ENCODE assay signal across 8 cellular contexts in the genomic region with DNA sequence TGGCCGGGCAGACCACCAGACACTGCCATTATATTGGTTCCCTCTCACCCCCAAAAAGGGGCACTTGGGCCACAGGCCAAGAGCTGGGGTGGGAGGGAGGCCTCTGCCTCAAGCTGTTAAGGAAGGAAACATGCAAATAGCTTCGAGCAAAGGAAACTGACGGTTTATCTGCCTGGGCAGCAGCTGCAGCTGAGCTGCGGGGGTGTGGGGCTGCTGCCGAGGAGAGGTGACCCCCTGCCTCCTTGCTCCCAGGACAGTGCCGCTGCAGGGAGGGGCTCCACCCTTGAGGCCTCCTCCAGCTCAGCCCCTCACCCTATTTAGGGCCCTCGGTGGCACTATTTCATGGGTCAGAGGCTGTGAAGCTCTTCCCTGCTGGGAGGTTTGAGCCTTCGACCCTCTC. TPM values are rescaled to one million over a fixed set of nuclear protein-coding genes. Genes with fewer than 3 reads are reported as not detected.
DNase-seq lines count a peak whose midpoint lies in the region; ATAC-seq and TF ChIP-seq lines count a peak whose summit lies in the region.

No MANE protein-coding gene starts in this region.

- CTCF ChIA-PET in mammary epithelial cell (lab: Charles Lee; ENCODE audit: low non-redundant PET) = no interaction called here

- in situ Hi-C loops in mammary epithelial cell (cut with MboI; ENCODE audit: low sequenced_read_pairs in 2 of 2) = no loop called here
- in situ Hi-C loops in G401 (cut with HindIII; ENCODE audit: low sequenced_read_pairs) = no loop called here

- no peak overlapping the region for H3K9ac ChIP-seq in mammary epithelial cell (ENCODE audit: insufficient read depth, low read length)
- H3K9ac ChIP-seq in smooth muscle cell (ENCODE audit: low read depth) = no peak overlapping the region

- TF ChIP-seq CTCF in breast epithelium (IDR thresholded peaks at IDR 0.05) = no peak
- TF ChIP-seq CTCF in mammary epithelial cell (conservative IDR thresholded peaks at IDR 0.05 in 1 of 2, IDR thresholded peaks at IDR 0.05 in 1 of 2; ENCODE audit: extremely low read depth in 1 of 2, insufficient read depth in 1 of 2, low read depth in 1 of 2, low read length in 2 of 2) = no peak
- no peak for TF ChIP-seq CTCF in tibial artery (IDR thresholded peaks at IDR 0.05)
- no peak for TF ChIP-seq CTCF in smooth muscle cell (IDR thresholded peaks at IDR 0.05; ENCODE audit: borderline replicate concordance, insufficient read depth, poor library complexity, severe bottlenecking)

- H3K4me1 ChIP-seq in breast epithelium (no peaks in the 10 kb centered on the region), mammary epithelial cell (ENCODE audit: insufficient read depth, low read length) (no peaks in the 10 kb centered on the region), tibial artery (no peaks in the 10 kb centered on the region), smooth muscle cell (ENCODE audit: low read depth) (no peaks in the 10 kb centered on the region)

- H3K4me1 Mint-ChIP-seq in effector memory CD8-positive, alpha-beta T cell (ENCODE audit: low read depth in 2 of 2) = peaks cover 3% of the 10 kb centered on the region in 2 donors

- H3K27me3 ChIP-seq in breast epithelium = no peaks in the 10 kb centered on the region
- H3K27me3 ChIP-seq in mammary epithelial cell (ENCODE audit: insufficient read depth, low read length) = no peaks in the 10 kb centered on the region
- no peaks in the 10 kb centered on the region for H3K27me3 ChIP-seq in tibial artery
- H3K27me3 ChIP-seq in smooth muscle cell (ENCODE audit: low read depth) = no peaks in the 10 kb centered on the region

- no peak overlapping the region for H3K4me3 Mint-ChIP-seq in effector memory CD8-positive, alpha-beta T cell

- intact Hi-C loops in breast epithelium (cut with DNase I; ENCODE audit: low total_unique reads) (no loop called here), mammary epithelial cell (cut with micrococcal nuclease) (no loop called here), tibial artery (cut with DNase I; ENCODE audit: low total_unique reads) (no loop called here)

- H2AFZ ChIP-seq in mammary epithelial cell (ENCODE audit: low read depth, low read length) = no peak overlapping the region
- no peak overlapping the region for H2AFZ ChIP-seq in smooth muscle cell (ENCODE audit: low read depth)

- H3K27ac ChIP-seq in breast epithelium = peak overlapping the region in 1 of 2 donors; percentile 3
- no peak overlapping the region for H3K27ac ChIP-seq in mammary epithelial cell (ENCODE audit: insufficient read depth, low read depth, low read length)
- H3K27ac ChIP-seq in tibial artery = no peak overlapping the region
- H3K27ac ChIP-seq in smooth muscle cell (ENCODE audit: low read depth) = no peak overlapping the region

- H3K9me3 ChIP-seq in breast epithelium (no peaks in the 10 kb centered on the region), mammary epithelial cell (replicated peaks; ENCODE audit: insufficient read depth, low read length) (no peaks in the 10 kb centered on the region), tibial artery (no peaks in the 10 kb centered on the region), smooth muscle cell (replicated peaks; ENCODE audit: low read depth) (no peaks in the 10 kb centered on the region)

- BruUV-seq in mammary epithelial cell (replicated peaks; lab: Mats Ljungman, UMichigan) = no TSS peak

- H3K27ac Mint-ChIP-seq in effector memory CD8-positive, alpha-beta T cell = peak overlapping the region; percentile 80

- WGBS in mammary epithelial cell (ENCODE audit: low coverage, missing lambda C conversion rate) = 77% methylated on average over 8 of the region's 8 CpGs
- WGBS in smooth muscle cell (ENCODE audit: low lambda C conversion rate) = 93% methylated on average over 8 of the region's 8 CpGs

- H3K9me3 Mint-ChIP-seq in effector memory CD8-positive, alpha-beta T cell = no peaks in the 10 kb centered on the region

- H3K36me3 ChIP-seq in breast epithelium (peaks cover 20% of the 10 kb centered on the region), mammary epithelial cell (ENCODE audit: insufficient read depth, low read length) (peaks cover 4% of the 10 kb centered on the region), tibial artery (peaks cover 31 to 48% (median 37%) of the 10 kb centered on the region in 3 donors), smooth muscle cell (ENCODE audit: low read depth) (no peaks in the 10 kb centered on the region)

- no peaks in the 10 kb centered on the region for H3K27me3 Mint-ChIP-seq in effector memory CD8-positive, alpha-beta T cell

- TF ChIP-seq POLR2A in breast epithelium (IDR thresholded peaks at IDR 0.05) = no peak

- no peaks in the 10 kb centered on the region for H3F3A ChIP-seq in smooth muscle cell (ENCODE audit: low read depth)

- dilution Hi-C loops in mammary epithelial cell (cut with HindIII; ENCODE audit: low sequenced_read_pairs) = no loop called here

- DNase-seq in breast epithelium (ENCODE audit: low spot score in 2 of 2) (no peak), mammary epithelial cell (no peak), tibial artery (no peak), DMS 273 treated with DMSO at 0.1 percent for 48 hours (lab: John Stamatoyannopoulos, UW) (no peak), smooth muscle cell (lab: John Stamatoyannopoulos, UW; ENCODE audit: unreplicated experiment) (no peak), G401 (ENCODE audit: low spot score) (no peak)
- DNase-seq in effector memory CD8-positive, alpha-beta T cell = no peak

- H3K79me2 ChIP-seq in mammary epithelial cell (ENCODE audit: insufficient read depth, low read length) = peaks cover 2% of the 10 kb centered on the region
- H3K79me2 ChIP-seq in smooth muscle cell (ENCODE audit: low read depth) = no peaks in the 10 kb centered on the region

- H3K4me3 ChIP-seq in breast epithelium = peak overlapping the region; percentile 30 to 44 (median 40)
- no peak overlapping the region for H3K4me3 ChIP-seq in mammary epithelial cell (replicated peaks in 1 of 3; ENCODE audit: insufficient read depth in 1 of 3, low read depth in 2 of 3, low read length in 3 of 3)
- H3K4me3 ChIP-seq in tibial artery = peak overlapping the region; percentile 28 to 36
- H3K4me3 ChIP-seq in smooth muscle cell = no peak overlapping the region

- H4K20me1 ChIP-seq in mammary epithelial cell (ENCODE audit: insufficient read depth, low read length) = no peaks in the 10 kb centered on the region
- H4K20me1 ChIP-seq in smooth muscle cell (ENCODE audit: low read depth) = no peaks in the 10 kb centered on the region

- ATAC-seq in HG03460 (IDR thresholded peaks at IDR 0.05; ENCODE audit: unreplicated experiment) = peak; percentile 33
- no peak for ATAC-seq in effector memory CD8-positive, alpha-beta T cell (replicated peaks)

- H3K4me2 ChIP-seq in mammary epithelial cell (ENCODE audit: insufficient read depth, low read depth, low read length) (no peak overlapping the region), smooth muscle cell (no peak overlapping the region)

- peaks cover 20% of the 10 kb centered on the region for H3K36me3 Mint-ChIP-seq in effector memory CD8-positive, alpha-beta T cell (ENCODE audit: insufficient read depth)

RNA-seq across cellular contexts. Expression of a gene that starts 0.8 kb away (rescaled TPM):
- total RNA-seq in breast epithelium (1 to 10 TPM; 1.6 to 7.2 (median 6.6) TPM), mammary epithelial cell (1 to 10 TPM; 4.3 to 4.7 TPM), smooth muscle cell (0.58 and 1.5 TPM in 2 replicates)
- polyA plus RNA-seq in mammary epithelial cell (1.7 TPM), smooth muscle cell (1.4 and 3.5 TPM in 2 replicates)
- polyA minus RNA-seq in mammary epithelial cell = 2.4 TPM
- 0.85 and 6.3 TPM in 2 replicates for total RNA-seq in G401 (2014; rRNA removed; shearing (Covaris generic))

RNA-seq across cellular contexts. Expression of a gene that starts 7.9 kb away (rescaled TPM):
- total RNA-seq in breast epithelium (100 to 1,000 TPM in 2 of 3 donors, 10 to 100 TPM in 1; 76.0 to 110 (median 103) TPM), mammary epithelial cell (10 to 100 TPM; 60.7 to 80.6 TPM), smooth muscle cell (77.2 and 90.0 TPM in 2 replicates)
- polyA plus RNA-seq in mammary epithelial cell (115 TPM), smooth muscle cell (72.5 and 80.4 TPM in 2 replicates)
- 79.3 TPM for polyA minus RNA-seq in mammary epithelial cell
- 96.6 and 166 TPM in 2 replicates for total RNA-seq in G401 (2014; rRNA removed; shearing (Covaris generic))

RNA-seq across cellular contexts. Expression of a gene that starts 11.4 kb away (rescaled TPM):
- total RNA-seq in breast epithelium (10 to 100 TPM; 17.1 to 61.9 (median 42.6) TPM), mammary epithelial cell (100 to 1,000 TPM; 235 to 259 TPM), smooth muscle cell (172 and 235 TPM in 2 replicates)
- polyA plus RNA-seq in mammary epithelial cell (103 TPM), smooth muscle cell (511 and 635 TPM in 2 replicates)
- 95.3 TPM for polyA minus RNA-seq in mammary epithelial cell
- 297 and 299 TPM in 2 replicates for total RNA-seq in G401 (2014; rRNA removed; shearing (Covaris generic))

RNA-seq across cellular contexts. Expression of a gene that starts 35.4 kb away (rescaled TPM):
- 10 to 100 TPM; 30.7 to 94.6 (median 61.3) TPM for total RNA-seq in breast epithelium
- 100 to 1,000 TPM in 1 of 2 donors, 10 to 100 TPM in 1; 80.3 to 107 TPM for total RNA-seq in mammary epithelial cell
- polyA plus RNA-seq in mammary epithelial cell = 35.0 TPM
- polyA minus RNA-seq in mammary epithelial cell = 42.0 TPM
- 116 and 121 TPM in 2 replicates for total RNA-seq in smooth muscle cell
- polyA plus RNA-seq in smooth muscle cell = 194 and 202 TPM in 2 replicates
- total RNA-seq in G401 (2014; rRNA removed; shearing (Covaris generic)) = 295 and 370 TPM in 2 replicates

RNA-seq across cellular contexts. Expression of a gene that starts 45.5 kb away (rescaled TPM):
- total RNA-seq in breast epithelium = 10 to 100 TPM; 35.4 to 81.5 (median 77.0) TPM
- 10 to 100 TPM; 30.7 to 63.3 TPM for total RNA-seq in mammary epithelial cell
- polyA plus RNA-seq in mammary epithelial cell = 24.7 TPM
- 13.0 TPM for polyA minus RNA-seq in mammary epithelial cell
- 28.3 and 36.5 TPM in 2 replicates for total RNA-seq in smooth muscle cell
- polyA plus RNA-seq in smooth muscle cell = 42.8 and 58.2 TPM in 2 replicates
- total RNA-seq in G401 (2014; rRNA removed; shearing (Covaris generic)) = 29.0 and 45.3 TPM in 2 replicates

Comparison
In these comparisons a context has a peak if more than half of its experiments do, and no peak if none do; other contexts are left out.
1. H3K4me3 ChIP-seq: peak in breast epithelium (3 of 3) and tibial artery (2 of 2); none in mammary epithelial cell (0 of 3) and smooth muscle cell (single experiment).